Comparison of ENCODE assay signal across 1 cellular context in genomic region chr1:119752592-119752991, GRCh38.
TF ChIP-seq lines count a peak whose summit lies in the region.

No MANE protein-coding gene starts in this region.

TF ChIP-seq in GM23338, 12 proteins besides CTCF, POLR2A, EP300 and RAD21:
- no peak for TF ChIP-seq POLR2AphosphoS5 (IDR thresholded peaks at IDR 0.05; ENCODE audit: low read depth)
- TF ChIP-seq CREB1 (CRISPR knock-in tag; IDR thresholded peaks at IDR 0.05; ENCODE audit: low read depth): no peak
- TF ChIP-seq JUNB (IDR thresholded peaks at IDR 0.05; ENCODE audit: unreplicated experiment): no peak
- TF ChIP-seq ZNF331 (CRISPR knock-in tag; IDR thresholded peaks at IDR 0.05; ENCODE audit: low read depth): no peak
- TF ChIP-seq ZNF114 (CRISPR knock-in tag; IDR thresholded peaks at IDR 0.05): no peak
- TF ChIP-seq, protein P1, sequence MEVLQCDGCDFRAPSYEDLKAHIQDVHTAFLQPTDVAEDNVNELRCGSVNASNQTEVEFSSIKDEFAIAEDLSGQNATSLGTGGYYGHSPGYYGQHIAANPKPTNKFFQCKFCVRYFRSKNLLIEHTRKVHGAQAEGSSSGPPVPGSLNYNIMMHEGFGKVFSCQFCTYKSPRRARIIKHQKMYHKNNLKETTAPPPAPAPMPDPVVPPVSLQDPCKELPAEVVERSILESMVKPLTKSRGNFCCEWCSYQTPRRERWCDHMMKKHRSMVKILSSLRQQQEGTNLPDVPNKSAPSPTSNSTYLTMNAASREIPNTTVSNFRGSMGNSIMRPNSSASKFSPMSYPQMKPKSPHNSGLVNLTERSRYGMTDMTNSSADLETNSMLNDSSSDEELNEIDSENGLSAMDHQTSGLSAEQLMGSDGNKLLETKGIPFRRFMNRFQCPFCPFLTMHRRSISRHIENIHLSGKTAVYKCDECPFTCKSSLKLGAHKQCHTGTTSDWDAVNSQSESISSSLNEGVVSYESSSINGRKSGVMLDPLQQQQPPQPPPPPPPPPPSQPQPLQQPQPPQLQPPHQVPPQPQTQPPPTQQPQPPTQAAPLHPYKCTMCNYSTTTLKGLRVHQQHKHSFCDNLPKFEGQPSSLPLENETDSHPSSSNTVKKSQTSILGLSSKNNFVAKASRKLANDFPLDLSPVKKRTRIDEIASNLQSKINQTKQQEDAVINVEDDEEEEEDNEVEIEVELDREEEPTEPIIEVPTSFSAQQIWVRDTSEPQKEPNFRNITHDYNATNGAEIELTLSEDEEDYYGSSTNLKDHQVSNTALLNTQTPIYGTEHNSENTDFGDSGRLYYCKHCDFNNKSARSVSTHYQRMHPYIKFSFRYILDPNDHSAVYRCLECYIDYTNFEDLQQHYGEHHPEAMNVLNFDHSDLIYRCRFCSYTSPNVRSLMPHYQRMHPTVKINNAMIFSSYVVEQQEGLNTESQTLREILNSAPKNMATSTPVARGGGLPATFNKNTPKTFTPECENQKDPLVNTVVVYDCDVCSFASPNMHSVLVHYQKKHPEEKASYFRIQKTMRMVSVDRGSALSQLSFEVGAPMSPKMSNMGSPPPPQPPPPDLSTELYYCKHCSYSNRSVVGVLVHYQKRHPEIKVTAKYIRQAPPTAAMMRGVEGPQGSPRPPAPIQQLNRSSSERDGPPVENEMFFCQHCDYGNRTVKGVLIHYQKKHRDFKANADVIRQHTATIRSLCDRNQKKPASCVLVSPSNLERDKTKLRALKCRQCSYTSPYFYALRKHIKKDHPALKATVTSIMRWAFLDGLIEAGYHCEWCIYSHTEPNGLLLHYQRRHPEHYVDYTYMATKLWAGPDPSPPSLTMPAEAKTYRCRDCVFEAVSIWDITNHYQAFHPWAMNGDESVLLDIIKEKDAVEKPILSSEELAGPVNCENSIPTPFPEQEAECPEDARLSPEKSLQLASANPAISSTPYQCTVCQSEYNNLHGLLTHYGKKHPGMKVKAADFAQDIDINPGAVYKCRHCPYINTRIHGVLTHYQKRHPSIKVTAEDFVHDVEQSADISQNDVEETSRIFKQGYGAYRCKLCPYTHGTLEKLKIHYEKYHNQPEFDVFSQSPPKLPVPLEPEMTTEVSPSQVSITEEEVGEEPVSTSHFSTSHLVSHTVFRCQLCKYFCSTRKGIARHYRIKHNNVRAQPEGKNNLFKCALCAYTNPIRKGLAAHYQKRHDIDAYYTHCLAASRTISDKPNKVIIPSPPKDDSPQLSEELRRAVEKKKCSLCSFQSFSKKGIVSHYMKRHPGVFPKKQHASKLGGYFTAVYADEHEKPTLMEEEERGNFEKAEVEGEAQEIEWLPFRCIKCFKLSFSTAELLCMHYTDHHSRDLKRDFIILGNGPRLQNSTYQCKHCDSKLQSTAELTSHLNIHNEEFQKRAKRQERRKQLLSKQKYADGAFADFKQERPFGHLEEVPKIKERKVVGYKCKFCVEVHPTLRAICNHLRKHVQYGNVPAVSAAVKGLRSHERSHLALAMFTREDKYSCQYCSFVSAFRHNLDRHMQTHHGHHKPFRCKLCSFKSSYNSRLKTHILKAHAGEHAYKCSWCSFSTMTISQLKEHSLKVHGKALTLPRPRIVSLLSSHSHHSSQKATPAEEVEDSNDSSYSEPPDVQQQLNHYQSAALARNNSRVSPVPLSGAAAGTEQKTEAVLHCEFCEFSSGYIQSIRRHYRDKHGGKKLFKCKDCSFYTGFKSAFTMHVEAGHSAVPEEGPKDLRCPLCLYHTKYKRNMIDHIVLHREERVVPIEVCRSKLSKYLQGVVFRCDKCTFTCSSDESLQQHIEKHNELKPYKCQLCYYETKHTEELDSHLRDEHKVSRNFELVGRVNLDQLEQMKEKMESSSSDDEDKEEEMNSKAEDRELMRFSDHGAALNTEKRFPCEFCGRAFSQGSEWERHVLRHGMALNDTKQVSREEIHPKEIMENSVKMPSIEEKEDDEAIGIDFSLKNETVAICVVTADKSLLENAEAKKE (CRISPR knock-in tag; IDR thresholded peaks at IDR 0.05): no peak
- no peak for TF ChIP-seq REST (IDR thresholded peaks at IDR 0.05; ENCODE audit: unreplicated experiment)
- TF ChIP-seq EZH2phosphoT487 (IDR thresholded peaks at IDR 0.05; ENCODE audit: unreplicated experiment): no peak
- no peak for TF ChIP-seq STAT1 (IDR thresholded peaks at IDR 0.05; ENCODE audit: unreplicated experiment)
- no peak for TF ChIP-seq NANOG (IDR thresholded peaks at IDR 0.05; ENCODE audit: borderline replicate concordance)
- TF ChIP-seq EZH2 (IDR thresholded peaks at IDR 0.05; ENCODE audit: low read depth, unreplicated experiment): no peak
- no peak for TF ChIP-seq ETS1 (IDR thresholded peaks at IDR 0.05)
